In the genomic region with DNA sequence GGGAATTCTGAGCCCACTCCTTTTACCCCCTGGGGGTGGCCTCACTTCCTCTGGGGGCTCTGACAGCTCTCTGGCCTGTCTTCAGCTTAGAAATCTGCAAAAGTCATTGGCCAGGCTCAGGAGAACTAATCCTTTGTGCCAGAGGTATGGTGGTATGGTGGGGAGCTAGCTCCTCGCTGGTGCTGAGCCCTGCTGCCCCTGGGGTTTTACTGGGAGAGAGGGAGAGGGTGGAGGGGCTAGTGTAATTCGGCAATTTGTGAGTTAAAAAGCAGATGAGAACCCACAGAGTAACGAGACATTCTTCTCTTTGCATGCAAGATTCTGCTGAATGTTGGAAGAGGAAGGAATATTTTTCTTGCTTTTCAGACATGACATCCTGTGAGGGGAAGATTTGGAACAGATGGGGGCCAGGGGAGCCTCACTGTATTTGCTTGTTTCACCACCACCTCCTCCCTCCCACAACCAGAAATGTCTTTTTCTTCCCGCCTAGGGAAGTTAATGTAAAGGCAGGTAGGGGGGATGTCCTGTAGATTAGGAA, we compare ENCODE assay signal across 16 cellular contexts.
A peak's percentile ranks its signal among the peaks of the same experiment; 100 is the strongest.
DNase-seq lines count a peak whose midpoint lies in the region; ATAC-seq and TF ChIP-seq lines count a peak whose summit lies in the region.
"Had no signal": no experiment of that assay in that cellular context is flagged by ENCODE, and none has a peak within 500 bp of the region (broad histone marks: within the 10 kb centered on the region; RNA-seq: fewer than 3 reads in every experiment).

No MANE protein-coding gene starts in this region.

- H3K27me3 ChIP-seq in GM23338 (ENCODE audit: insufficient read depth) (no peaks in the 10 kb centered on the region), iPS-20b (ENCODE audit: insufficient read depth, low read length) (no peaks in the 10 kb centered on the region), spleen (replicated peaks in 1 of 7) (peaks cover 0 to 17% (median 0%) of the 10 kb centered on the region in 7 donors)

- H3K79me2 ChIP-seq in GM23338 (replicated peaks; ENCODE audit: insufficient read depth): no peaks in the 10 kb centered on the region

- H3K9me3 ChIP-seq in iPS-20b (ENCODE audit: insufficient read depth, low read depth, low read length) (no peaks in the 10 kb centered on the region), spleen (peaks cover 0 to 4% (median 0%) of the 10 kb centered on the region in 8 donors)
- H3K9me3 ChIP-seq: psoas muscle had no signal

- H2AFZ ChIP-seq in GM23338: peak overlapping the region; percentile 80

- H3K4me2 ChIP-seq in GM23338: peak overlapping the region; percentile 70

- DNase-seq in GM23338 (ENCODE audit: low spot score) (no peak), spleen (no peak), endothelial cell (ENCODE audit: low spot score) (no peak)
- DNase-seq in activated naive CD4-positive, alpha-beta T cell treated with anti-CD3 and anti-CD28 coated beads, Interleukin-2, amount 50 U/mL, for 16 hours: no peak
- no peak for DNase-seq in stimulated activated CD4-positive, alpha-beta T cell treated with anti-CD3 and anti-CD28 coated beads, Interleukin-4, amount 100 ng/mL, for 24 hours
- DNase-seq: activated CD4-positive, alpha-beta T cell treated with anti-CD3 and anti-CD28 coated beads, Interleukin-2, amount 50 U/mL, for 48 hours; DND-41; NCI-H187; NCI-H510A; psoas muscle; substantia nigra had no signal

- peaks cover 44% of the 10 kb centered on the region for H3K4me1 Mint-ChIP-seq in GM23338
- H3K4me1 Mint-ChIP-seq in endothelial cell (ENCODE audit: unreplicated experiment): peaks cover 31% of the 10 kb centered on the region

- intact Hi-C loops in spleen (cut with DNase I; ENCODE audit: low total_unique reads): no loop called here

- no peaks in the 10 kb centered on the region for H3K36me3 ChIP-seq in GM23338 (ENCODE audit: insufficient read depth)
- H3K36me3 ChIP-seq in iPS-20b (ENCODE audit: insufficient read depth, low read depth, low read length): no peaks in the 10 kb centered on the region
- H3K36me3 ChIP-seq in spleen: no peaks in the 10 kb centered on the region

- peak overlapping the region; percentile 38; the same call in 1 of the 2 replicates for H3K9ac ChIP-seq in iPS-20b (ENCODE audit: low read depth, low read length)

- no peak for TF ChIP-seq CTCF in GM23338 (conservative IDR thresholded peaks at IDR 0.05; ENCODE audit: low read depth in 2 of 2)
- TF ChIP-seq CTCF in VCaP (conservative IDR thresholded peaks at IDR 0.05): no peak
- no peak for TF ChIP-seq CTCF in spleen (IDR thresholded peaks at IDR 0.05 in 8 of 11, conservative IDR thresholded peaks at IDR 0.05 in 3 of 11)
- TF ChIP-seq CTCF in endothelial cell (IDR thresholded peaks at IDR 0.05; ENCODE audit: unreplicated experiment): no peak

- H4K20me1 ChIP-seq in GM23338 (replicated peaks; ENCODE audit: insufficient read depth): no peaks in the 10 kb centered on the region

- H3K4me3 ChIP-seq in GM23338 (peak overlapping the region; percentile 1; the same call in 1 of the 2 replicates), iPS-20b (ENCODE audit: low read length) (peak overlapping the region; percentile 1; the same call in 1 of the 2 replicates), spleen (no peak overlapping the region)
- H3K4me3 ChIP-seq: psoas muscle had no signal

- peak overlapping the region; percentile 81 for H3K27ac ChIP-seq in GM23338 (ENCODE audit: low read depth)
- peak overlapping the region; percentile 39; the same call in 1 of the 2 replicates for H3K27ac ChIP-seq in VCaP
- H3K27ac ChIP-seq in iPS-20b (ENCODE audit: low read length): peak overlapping the region; percentile 11
- peak overlapping the region in 6 of 8 donors; percentile 5 to 69 (median 61) for H3K27ac ChIP-seq in spleen
- H3K27ac ChIP-seq: epithelial cell of prostate, psoas muscle had no signal

- H3K27ac Mint-ChIP-seq in GM23338 (peak overlapping the region; percentile 35), endothelial cell (ENCODE audit: unreplicated experiment) (no peak overlapping the region)
- H3K27ac Mint-ChIP-seq: activated T-helper 1 cell treated with anti-CD3 and anti-CD28 coated beads, Interleukin-12 subunit alpha, Interleukin-12 subunit beta, Interleukin-2, Interleukin-4 antibody, amounts not matched to agents 30 ng/mL and 10 ng/mL and 1 ng/mL, durations not matched to agents 14 hours and 24 hours and 36 hours had no signal

- H3K36me3 Mint-ChIP-seq in GM23338 (ENCODE audit: low read depth): peaks cover 18% of the 10 kb centered on the region
- peaks cover 8% of the 10 kb centered on the region for H3K36me3 Mint-ChIP-seq in endothelial cell (ENCODE audit: low read depth, unreplicated experiment)

- peaks cover 13% of the 10 kb centered on the region for H3K27me3 Mint-ChIP-seq in GM23338 (ENCODE audit: insufficient read depth, low read depth, poor library complexity)
- H3K27me3 Mint-ChIP-seq in endothelial cell (ENCODE audit: unreplicated experiment): no peaks in the 10 kb centered on the region

- ATAC-seq in GM23338: peak; percentile 78
- ATAC-seq in HG03139 (IDR thresholded peaks at IDR 0.05; ENCODE audit: unreplicated experiment): no peak

- peaks cover 13% of the 10 kb centered on the region; the same call in 1 of the 2 replicates for H3F3A ChIP-seq in GM23338 (replicated peaks; ENCODE audit: low read depth)

- peaks cover 3% of the 10 kb centered on the region; the same call in 2 of the 3 replicates for H3K9me3 Mint-ChIP-seq in GM23338
- peaks cover 3% of the 10 kb centered on the region for H3K9me3 Mint-ChIP-seq in endothelial cell (ENCODE audit: unreplicated experiment)

- WGBS in spleen, 5 donors: 10 to 21% (median 11%) methylated on average over 4 of the region's 4 CpGs

- H3K9me2 ChIP-seq in GM23338 (ENCODE audit: insufficient read depth): no peaks in the 10 kb centered on the region

- peaks cover 27% of the 10 kb centered on the region for H3K4me1 ChIP-seq in GM23338 (ENCODE audit: insufficient read depth)
- H3K4me1 ChIP-seq in iPS-20b (ENCODE audit: insufficient read depth, low read length): peaks cover 26% of the 10 kb centered on the region
- peaks cover 0 to 47% (median 20%) of the 10 kb centered on the region in 6 donors for H3K4me1 ChIP-seq in spleen

- no peak for TF ChIP-seq POLR2A in spleen (IDR thresholded peaks at IDR 0.05)

- H3K4me3 Mint-ChIP-seq in GM23338 (peak overlapping the region; percentile 55), endothelial cell (ENCODE audit: unreplicated experiment) (no peak overlapping the region)
- H3K4me3 Mint-ChIP-seq: activated T-helper 1 cell treated with anti-CD3 and anti-CD28 coated beads, Interleukin-12 subunit alpha, Interleukin-12 subunit beta, Interleukin-2, Interleukin-4 antibody, amounts not matched to agents 30 ng/mL and 10 ng/mL and 1 ng/mL, durations not matched to agents 14 hours and 24 hours and 36 hours had no signal

TF ChIP-seq in GM23338, 12 proteins besides CTCF, POLR2A, EP300 and RAD21:
- no peak for TF ChIP-seq JUNB (IDR thresholded peaks at IDR 0.05; ENCODE audit: unreplicated experiment)
- TF ChIP-seq, protein P1, sequence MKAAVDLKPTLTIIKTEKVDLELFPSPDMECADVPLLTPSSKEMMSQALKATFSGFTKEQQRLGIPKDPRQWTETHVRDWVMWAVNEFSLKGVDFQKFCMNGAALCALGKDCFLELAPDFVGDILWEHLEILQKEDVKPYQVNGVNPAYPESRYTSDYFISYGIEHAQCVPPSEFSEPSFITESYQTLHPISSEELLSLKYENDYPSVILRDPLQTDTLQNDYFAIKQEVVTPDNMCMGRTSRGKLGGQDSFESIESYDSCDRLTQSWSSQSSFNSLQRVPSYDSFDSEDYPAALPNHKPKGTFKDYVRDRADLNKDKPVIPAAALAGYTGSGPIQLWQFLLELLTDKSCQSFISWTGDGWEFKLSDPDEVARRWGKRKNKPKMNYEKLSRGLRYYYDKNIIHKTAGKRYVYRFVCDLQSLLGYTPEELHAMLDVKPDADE (IDR thresholded peaks at IDR 0.05): no peak

Comparison
In these comparisons a context has a peak if more than half of its experiments do, and no peak if none do; other contexts are left out.
1. H3K27ac ChIP-seq: peak in every context shown above with its lines; median percentile 81 in GM23338; 61 in spleen; 39 in VCaP; 11 in iPS-20b.
2. H3K4me3 ChIP-seq: peak in GM23338 (single experiment) and iPS-20b (single experiment); none in spleen (0 of 8).